In genomic region chr4:7806080-7806630, GRCh38 we compare ENCODE assay signal across 10 cellular contexts.
A peak's percentile ranks its signal among the peaks of the same experiment; 100 is the strongest.
DNase-seq lines count a peak whose midpoint lies in the region; ATAC-seq and TF ChIP-seq lines count a peak whose summit lies in the region.
"Had no signal": no experiment of that assay in that cellular context is flagged by ENCODE, and none has a peak within 500 bp of the region (broad histone marks: within the 10 kb centered on the region; RNA-seq: fewer than 3 reads in every experiment).

No MANE protein-coding gene starts in this region.

- no peak overlapping the region for H3K4me3 ChIP-seq in fibroblast of pulmonary artery (replicated peaks; ENCODE audit: low read depth, low read length)
- H3K4me3 ChIP-seq in thoracic aorta: peak overlapping the region; percentile 45

- peaks cover 3% of the 10 kb centered on the region for H3K9me3 Mint-ChIP-seq in mesothelial cell of epicardium

- H3K4me1 ChIP-seq in thoracic aorta (ENCODE audit: control insufficient read depth in 1 of 2, low read depth in 2 of 2): peaks cover 21 to 49% of the 10 kb centered on the region in 2 donors

- H3K36me3 ChIP-seq in thoracic aorta: no peaks in the 10 kb centered on the region

- peak overlapping the region; percentile 73 to 85 for H3K27ac ChIP-seq in thoracic aorta

- peak overlapping the region; percentile 31 for H3K4me3 Mint-ChIP-seq in mesothelial cell of epicardium

- no peaks in the 10 kb centered on the region for H3K27me3 ChIP-seq in thoracic aorta (replicated peaks; ENCODE audit: insufficient read depth)

- ATAC-seq in SK-N-SH treated with all-trans-retinoic acid at 6 μM for 48 hours (peak; percentile 12), thoracic aorta (ENCODE audit: insufficient number of reproducible peaks, low FRiP score, low read depth) (peak; percentile 30), HG02571 (IDR thresholded peaks at IDR 0.05; ENCODE audit: unreplicated experiment) (no peak), HG03039 (IDR thresholded peaks at IDR 0.05; ENCODE audit: unreplicated experiment) (no peak), HG02642 (IDR thresholded peaks at IDR 0.05; ENCODE audit: poor library complexity, unreplicated experiment) (no peak)

- DNase-seq in fibroblast of pulmonary artery (ENCODE audit: low read depth) (peak; percentile 90), mesothelial cell of epicardium (ENCODE audit: low spot score in 2 of 2, unreplicated experiment in 2 of 2) (no peak), thoracic aorta (ENCODE audit: low spot score) (no peak), NCI-H524 treated with DMSO at 0.1 percent for 48 hours (lab: John Stamatoyannopoulos, UW) (no peak)
- DNase-seq: activated T-cell treated with anti-CD3 and anti-CD28 coated beads for 4 hours, RPMI8226 had no signal

- H3K27ac Mint-ChIP-seq in mesothelial cell of epicardium: peak overlapping the region; percentile 96

- H3K36me3 Mint-ChIP-seq in mesothelial cell of epicardium: peaks cover 35% of the 10 kb centered on the region

- peaks cover 48% of the 10 kb centered on the region for H3K4me1 Mint-ChIP-seq in mesothelial cell of epicardium

- TF ChIP-seq CTCF in fibroblast of pulmonary artery (IDR thresholded peaks at IDR 0.05; ENCODE audit: low read length, missing control alignments) (no peak), mesothelial cell of epicardium (IDR thresholded peaks at IDR 0.05; ENCODE audit: unreplicated experiment) (no peak), thoracic aorta (IDR thresholded peaks at IDR 0.05) (no peak)

- no peaks in the 10 kb centered on the region for H3K27me3 Mint-ChIP-seq in mesothelial cell of epicardium (ENCODE audit: low read depth)

- no peaks in the 10 kb centered on the region for H3K9me3 ChIP-seq in thoracic aorta

TF ChIP-seq in SK-N-SH treated with all-trans-retinoic acid at 6 μM for 48 hours, 23 proteins besides CTCF, POLR2A, EP300 and RAD21:
- no peak for TF ChIP-seq PATZ1 (CRISPR knock-in tag; IDR thresholded peaks at IDR 0.05; ENCODE audit: borderline replicate concordance)
- TF ChIP-seq POU6F1 (CRISPR knock-in tag; IDR thresholded peaks at IDR 0.05; ENCODE audit: borderline replicate concordance, low read depth): no peak
- no peak for TF ChIP-seq RARB (CRISPR knock-in tag; IDR thresholded peaks at IDR 0.05)

Comparison
In these comparisons a context has a peak if more than half of its experiments do, and no peak if none do; other contexts are left out.
1. ATAC-seq: peak in SK-N-SH treated with all-trans-retinoic acid at 6 μM for 48 hours (single experiment) and thoracic aorta (single experiment); none in HG02571 (single experiment), HG03039 (single experiment) and HG02642 (single experiment).